Comparison of ENCODE assay signal across 17 cellular contexts in the genomic region with DNA sequence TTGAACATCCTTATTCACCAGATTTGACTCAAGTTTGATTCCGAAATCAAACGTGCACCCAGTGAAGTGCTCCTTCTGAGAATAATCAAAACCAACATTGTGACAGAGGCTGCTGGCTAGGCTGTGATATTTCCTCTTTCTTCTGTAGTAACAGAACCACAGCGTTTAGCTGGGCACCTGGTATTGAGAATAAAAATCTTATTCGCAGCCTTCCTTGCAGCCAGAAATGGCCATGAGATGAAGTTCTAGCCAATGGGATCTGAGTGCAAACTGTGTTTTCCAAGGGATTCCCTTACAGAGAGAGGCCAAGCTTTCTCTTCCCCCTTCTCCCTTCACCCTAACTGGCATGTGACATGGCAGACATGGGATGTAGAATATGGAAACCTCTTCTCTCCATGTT. TPM values are rescaled to one million over a fixed set of nuclear protein-coding genes. Genes with fewer than 3 reads are reported as not detected.
"Had no signal": no experiment of that assay in that cellular context is flagged by ENCODE, and none has a peak within 500 bp of the region (broad histone marks: within the 10 kb centered on the region; RNA-seq: fewer than 3 reads in every experiment).

No MANE protein-coding gene starts in this region.

- H3K9me3 ChIP-seq: neutrophil, transverse colon had no signal

- DNase-seq: activated CD4-positive, alpha-beta T cell treated with anti-CD3 and anti-CD28 coated beads for 48 hours; activated CD8-positive, alpha-beta T cell treated with anti-CD3 and anti-CD28 coated beads, Interleukin-2, amount 10 ng/mL, durations not matched to agents 7 days and 5 days; activated gamma-delta T cell treated with Interleukin-2 at 50 U/mL for 16 hours; activated naive CD8-positive, alpha-beta T cell treated with anti-CD3 and anti-CD28 coated beads for 36 hours; amygdala; brain microvascular endothelial cell; cortex of kidney; effector CD8-positive, alpha-beta T cell; foreskin keratinocyte; posterior cingulate gyrus; retina; stimulated activated naive CD4-positive, alpha-beta T cell; transverse colon had no signal

- H3K27ac Mint-ChIP-seq: activated CD8-positive, alpha-beta T cell treated with anti-CD3 and anti-CD28 coated beads, Interleukin-2, amount 10 ng/mL, durations not matched to agents 7 days and 5 days; activated naive CD8-positive, alpha-beta T cell treated with anti-CD3 and anti-CD28 coated beads for 36 hours; mesothelial cell of epicardium; WTC11 had no signal

- ATAC-seq: activated CD8-positive, alpha-beta T cell treated with anti-CD3 and anti-CD28 coated beads, Interleukin-2, amount 10 ng/mL, durations not matched to agents 7 days and 5 days; foreskin keratinocyte; WTC11 had no signal

- H3K36me3 Mint-ChIP-seq: activated naive CD8-positive, alpha-beta T cell treated with anti-CD3 and anti-CD28 coated beads for 36 hours; mesothelial cell of epicardium; WTC11 had no signal

- H3K4me3 Mint-ChIP-seq: activated CD8-positive, alpha-beta T cell treated with anti-CD3 and anti-CD28 coated beads, Interleukin-2, amount 10 ng/mL, durations not matched to agents 7 days and 5 days; activated naive CD8-positive, alpha-beta T cell treated with anti-CD3 and anti-CD28 coated beads for 36 hours; mesothelial cell of epicardium; WTC11 had no signal

- H3K4me1 ChIP-seq: foreskin keratinocyte had no signal

- H3K36me3 ChIP-seq: brain microvascular endothelial cell, neutrophil, transverse colon had no signal

- H3K4me3 ChIP-seq: transverse colon had no signal

- H3K27ac ChIP-seq: brain microvascular endothelial cell, foreskin keratinocyte, neutrophil, transverse colon had no signal

- H3K4me1 Mint-ChIP-seq: mesothelial cell of epicardium had no signal

- H3K9me3 Mint-ChIP-seq: activated naive CD8-positive, alpha-beta T cell treated with anti-CD3 and anti-CD28 coated beads for 36 hours; mesothelial cell of epicardium; WTC11 had no signal

- H3K27me3 ChIP-seq: brain microvascular endothelial cell, foreskin keratinocyte, transverse colon had no signal

RNA-seq across cellular contexts. Expression of a gene that starts 51.7 kb away (rescaled TPM):
- total RNA-seq: activated naive CD8-positive, alpha-beta T cell treated with anti-CD3 and anti-CD28 coated beads for 36 hours; foreskin keratinocyte; myocyte had no signal
- polyA plus RNA-seq: foreskin keratinocyte had no signal
